In the genomic region with DNA sequence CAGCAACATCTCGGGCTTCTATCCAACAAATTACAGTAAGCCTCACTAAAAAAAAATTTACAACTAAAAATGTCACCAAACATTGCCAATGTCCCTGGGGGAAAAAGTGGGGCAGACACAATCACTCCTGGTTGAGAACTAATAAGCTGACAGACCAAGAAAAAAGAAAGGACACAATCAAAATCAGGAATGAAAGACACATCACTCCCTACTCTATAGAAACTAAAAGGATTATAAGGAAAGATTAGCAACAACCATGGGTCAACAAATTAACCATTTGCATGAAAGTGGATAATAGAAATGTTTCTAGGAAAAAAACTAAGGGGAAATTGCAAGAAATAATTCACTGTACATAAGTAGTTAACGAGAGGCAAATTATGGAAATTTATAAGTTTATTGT, we compare ENCODE assay signal across 24 cellular contexts.
"Had no signal": no experiment of that assay in that cellular context is flagged by ENCODE, and none has a peak within 500 bp of the region (broad histone marks: within the 10 kb centered on the region; RNA-seq: fewer than 3 reads in every experiment).

No MANE protein-coding gene starts in this region.

- H3K4me3 ChIP-seq: K562 had no signal

- H3K27me3 Mint-ChIP-seq: IgD-negative memory B cell, T-cell had no signal

- H3K27ac ChIP-seq: HL-60, KMS-11 had no signal

- H3K9me3 Mint-ChIP-seq: IgD-negative memory B cell, T-cell had no signal

- DNase-seq: Kasumi-1, MM.1S, NCI-H1092 treated with DMSO at 0.1 percent for 48 hours, NCI-H1436, NCI-H187, NCI-H2029, NCI-H2081 treated with DMSO at 0.1 percent for 48 hours, NCI-H2171, NCI-H226, NCI-H446, NCI-H510A, NCI-H524 treated with DMSO at 0.1 percent for 48 hours, NCI-H69, NCI-H774, Right ventricle myocardium superior, RPMI8226, SIG-M5, SK-N-SH, SW 1271, T-cell had no signal

- H3K27ac Mint-ChIP-seq: T-cell had no signal

- H3K4me3 Mint-ChIP-seq: IgD-negative memory B cell, T-cell had no signal

- ATAC-seq: K562, T-cell had no signal
